ENCODE assay signal across 23 cellular contexts in the genomic region with DNA sequence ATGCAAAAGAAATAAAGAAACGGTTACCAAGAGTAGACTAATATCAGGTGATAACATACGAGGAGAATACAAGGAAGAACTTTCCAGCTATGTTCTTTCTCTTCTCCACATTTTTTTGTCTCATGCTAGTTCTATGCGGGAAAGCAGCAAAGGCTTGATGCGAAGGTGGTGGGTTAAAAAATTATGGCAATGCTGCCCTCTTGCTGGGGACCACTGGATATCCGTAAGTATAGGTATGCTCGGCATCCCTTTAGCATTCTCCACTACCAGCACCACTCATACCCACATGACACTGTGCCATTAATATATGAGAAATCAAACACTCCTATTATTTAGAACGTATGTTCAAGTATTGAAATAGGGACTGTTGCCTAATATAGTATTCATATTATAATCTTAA.
"Had no signal": no experiment of that assay in that cellular context is flagged by ENCODE, and none has a peak within 500 bp of the region (broad histone marks: within the 10 kb centered on the region; RNA-seq: fewer than 3 reads in every experiment).

No MANE protein-coding gene starts in this region.

- H3K4me1 ChIP-seq: esophagus squamous epithelium, gastroesophageal sphincter, parathyroid adenoma, psoas muscle, spleen, tibial artery, upper lobe of left lung, uterus had no signal

- H3K27ac ChIP-seq: esophagus squamous epithelium, gastroesophageal sphincter, parathyroid adenoma, psoas muscle, spleen, tibial artery, upper lobe of left lung, uterus had no signal

- H3K4me1 Mint-ChIP-seq: naive thymus-derived CD4-positive, alpha-beta T cell; nephron progenitor cell; stimulated activated memory B cell treated with anti-CD40 and anti-IgM and Interleukin-4, amounts not matched to agents 10 μg/mL and 1 μg/mL and 100 μg/mL, for 72 hours had no signal

- H3K27me3 ChIP-seq: esophagus squamous epithelium, gastroesophageal sphincter, spleen, tibial artery, upper lobe of left lung, uterus had no signal

- H3K9me3 ChIP-seq: psoas muscle, uterus had no signal

- ATAC-seq: effector memory CD8-positive, alpha-beta T cell; gastroesophageal sphincter; left colon; left ventricle myocardium superior; naive thymus-derived CD4-positive, alpha-beta T cell; psoas muscle; sciatic nerve; stimulated activated memory B cell treated with anti-CD40 and anti-IgM and Interleukin-4, amounts not matched to agents 10 μg/mL and 1 μg/mL and 100 μg/mL, for 72 hours had no signal

- H2AFZ ChIP-seq: parathyroid adenoma had no signal

- H3K4me3 Mint-ChIP-seq: dendritic cell treated with granulocyte-macrophage colony-stimulating factor and Interleukin-4, amounts not matched to agents 40 ng/mL and 50 ng/mL, for 4 days; effector memory CD8-positive, alpha-beta T cell; naive thymus-derived CD4-positive, alpha-beta T cell; nephron progenitor cell; stimulated activated memory B cell treated with anti-CD40 and anti-IgM and Interleukin-4, amounts not matched to agents 10 μg/mL and 1 μg/mL and 100 μg/mL, for 72 hours; stimulated activated naive CD8-positive, alpha-beta T cell treated with anti-CD3 and anti-CD28 coated beads, Interleukin-15, Interleukin-2, amounts not matched to agents 100 ng/mL and 50 ng/mL, for 24 hours had no signal

- H3K27ac Mint-ChIP-seq: dendritic cell treated with granulocyte-macrophage colony-stimulating factor and Interleukin-4, amounts not matched to agents 40 ng/mL and 50 ng/mL, for 4 days; effector memory CD8-positive, alpha-beta T cell; naive thymus-derived CD4-positive, alpha-beta T cell; nephron progenitor cell; stimulated activated memory B cell treated with anti-CD40 and anti-IgM and Interleukin-4, amounts not matched to agents 10 μg/mL and 1 μg/mL and 100 μg/mL, for 72 hours; stimulated activated naive CD8-positive, alpha-beta T cell treated with anti-CD3 and anti-CD28 coated beads, Interleukin-15, Interleukin-2, amounts not matched to agents 100 ng/mL and 50 ng/mL, for 24 hours had no signal

- H3K9ac ChIP-seq: parathyroid adenoma had no signal

- H3K79me2 ChIP-seq: parathyroid adenoma had no signal

- DNase-seq: effector memory CD8-positive, alpha-beta T cell; esophagus squamous epithelium; foreskin fibroblast; glutamatergic neuron; kidney; left colon; left ventricle myocardium superior; naive thymus-derived CD4-positive, alpha-beta T cell; nephron progenitor cell; psoas muscle; spleen; stimulated activated CD4-positive, alpha-beta T cell treated with anti-CD3 and anti-CD28 coated beads, Interleukin-15, amount 100 ng/mL, for 24 hours; stimulated activated CD4-positive, alpha-beta T cell treated with anti-CD3 and anti-CD28 coated beads, Interleukin-1b, Interleukin-23, amount 100 ng/mL, for 48 hours; stimulated activated CD4-positive, alpha-beta T cell treated with anti-CD3 and anti-CD28 coated beads, Interleukin-4, amount 100 ng/mL, for 24 hours; tibial artery; upper lobe of left lung; uterus had no signal

- H3K36me3 Mint-ChIP-seq: naive thymus-derived CD4-positive, alpha-beta T cell; stimulated activated memory B cell treated with anti-CD40 and anti-IgM and Interleukin-4, amounts not matched to agents 10 μg/mL and 1 μg/mL and 100 μg/mL, for 72 hours had no signal

- H3K27me3 Mint-ChIP-seq: dendritic cell treated with granulocyte-macrophage colony-stimulating factor and Interleukin-4, amounts not matched to agents 40 ng/mL and 50 ng/mL, for 4 days; effector memory CD8-positive, alpha-beta T cell; naive thymus-derived CD4-positive, alpha-beta T cell; stimulated activated memory B cell treated with anti-CD40 and anti-IgM and Interleukin-4, amounts not matched to agents 10 μg/mL and 1 μg/mL and 100 μg/mL, for 72 hours; stimulated activated naive CD8-positive, alpha-beta T cell treated with anti-CD3 and anti-CD28 coated beads, Interleukin-15, Interleukin-2, amounts not matched to agents 100 ng/mL and 50 ng/mL, for 24 hours had no signal
